ENCODE assay signal across 20 cellular contexts in genomic region chr10:127347202-127347959, GRCh38.
"Had no signal": no experiment of that assay in that cellular context is flagged by ENCODE, and none has a peak within 500 bp of the region (broad histone marks: within the 10 kb centered on the region; RNA-seq: fewer than 3 reads in every experiment).

No MANE protein-coding gene starts in this region.

- H3K36me3 Mint-ChIP-seq: naive thymus-derived CD4-positive, alpha-beta T cell had no signal

- H3K4me3 Mint-ChIP-seq: activated CD4-positive, alpha-beta memory T cell treated with anti-CD3 and anti-CD28 coated beads, Interleukin-2, amount 10 ng/mL, durations not matched to agents 7 days and 5 days; activated T-cell treated with anti-CD3 and anti-CD28 coated beads, Interleukin-2, amount 50 U/mL, for 72 hours; dendritic cell treated with granulocyte-macrophage colony-stimulating factor and Interleukin-4, amounts not matched to agents 40 ng/mL and 50 ng/mL, for 4 days; naive thymus-derived CD4-positive, alpha-beta T cell; neural crest cell; stimulated activated naive CD8-positive, alpha-beta T cell treated with anti-CD3 and anti-CD28 coated beads, Interleukin-15, Interleukin-2, amounts not matched to agents 100 ng/mL and 50 ng/mL, for 24 hours had no signal

- H3K4me1 Mint-ChIP-seq: activated CD4-positive, alpha-beta memory T cell treated with anti-CD3 and anti-CD28 coated beads, Interleukin-2, amount 10 ng/mL, durations not matched to agents 7 days and 5 days; naive thymus-derived CD4-positive, alpha-beta T cell; neural crest cell had no signal

- H3K9me3 Mint-ChIP-seq: activated CD4-positive, alpha-beta memory T cell treated with anti-CD3 and anti-CD28 coated beads, Interleukin-2, amount 10 ng/mL, durations not matched to agents 7 days and 5 days; activated T-cell treated with anti-CD3 and anti-CD28 coated beads, Interleukin-2, amount 50 U/mL, for 72 hours; dendritic cell treated with granulocyte-macrophage colony-stimulating factor and Interleukin-4, amounts not matched to agents 40 ng/mL and 50 ng/mL, for 4 days; naive thymus-derived CD4-positive, alpha-beta T cell; neural crest cell; stimulated activated naive CD8-positive, alpha-beta T cell treated with anti-CD3 and anti-CD28 coated beads, Interleukin-15, Interleukin-2, amounts not matched to agents 100 ng/mL and 50 ng/mL, for 24 hours had no signal

- ATAC-seq: body of pancreas; left lung; naive thymus-derived CD4-positive, alpha-beta T cell had no signal

- H3K27me3 ChIP-seq: body of pancreas, left lung, spleen, tibial artery had no signal

- H3K4me1 ChIP-seq: body of pancreas, left lung, spleen, tibial artery had no signal

- DNase-seq: activated CD4-positive, alpha-beta memory T cell treated with anti-CD3 and anti-CD28 coated beads, Interleukin-2, amount 10 ng/mL, durations not matched to agents 7 days and 5 days; activated CD4-positive, CD25-positive, alpha-beta regulatory T cell; activated effector memory CD4-positive, alpha-beta T cell treated with Interleukin-2 at 50 U/mL for 16 hours; activated naive CD4-positive, alpha-beta T cell treated with anti-CD3 and anti-CD28 coated beads, Interleukin-2, amount 50 U/mL, for 16 hours; anterior cingulate cortex; body of pancreas; caudate nucleus; effector CD4-positive, alpha-beta T cell; foreskin fibroblast; left lung; naive thymus-derived CD4-positive, alpha-beta T cell; spleen; stimulated activated CD4-positive, alpha-beta T cell treated with anti-CD3 and anti-CD28 coated beads, Interleukin-4, amount 100 ng/mL, for 1 hour; T1000; tibial artery had no signal

- H3K27ac ChIP-seq: body of pancreas, left lung, spleen, tibial artery had no signal

- H3K9me3 ChIP-seq: body of pancreas, left lung, spleen, tibial artery had no signal

- H3K27me3 Mint-ChIP-seq: activated CD4-positive, alpha-beta memory T cell treated with anti-CD3 and anti-CD28 coated beads, Interleukin-2, amount 10 ng/mL, durations not matched to agents 7 days and 5 days; dendritic cell treated with granulocyte-macrophage colony-stimulating factor and Interleukin-4, amounts not matched to agents 40 ng/mL and 50 ng/mL, for 4 days; stimulated activated naive CD8-positive, alpha-beta T cell treated with anti-CD3 and anti-CD28 coated beads, Interleukin-15, Interleukin-2, amounts not matched to agents 100 ng/mL and 50 ng/mL, for 24 hours had no signal

- H3K27ac Mint-ChIP-seq: activated CD4-positive, alpha-beta memory T cell treated with anti-CD3 and anti-CD28 coated beads, Interleukin-2, amount 10 ng/mL, durations not matched to agents 7 days and 5 days; activated T-cell treated with anti-CD3 and anti-CD28 coated beads, Interleukin-2, amount 50 U/mL, for 72 hours; dendritic cell treated with granulocyte-macrophage colony-stimulating factor and Interleukin-4, amounts not matched to agents 40 ng/mL and 50 ng/mL, for 4 days; naive thymus-derived CD4-positive, alpha-beta T cell; stimulated activated naive CD8-positive, alpha-beta T cell treated with anti-CD3 and anti-CD28 coated beads, Interleukin-15, Interleukin-2, amounts not matched to agents 100 ng/mL and 50 ng/mL, for 24 hours had no signal

- H3K4me3 ChIP-seq: body of pancreas, left lung, lung, spleen, tibial artery had no signal
